In the genomic region with DNA sequence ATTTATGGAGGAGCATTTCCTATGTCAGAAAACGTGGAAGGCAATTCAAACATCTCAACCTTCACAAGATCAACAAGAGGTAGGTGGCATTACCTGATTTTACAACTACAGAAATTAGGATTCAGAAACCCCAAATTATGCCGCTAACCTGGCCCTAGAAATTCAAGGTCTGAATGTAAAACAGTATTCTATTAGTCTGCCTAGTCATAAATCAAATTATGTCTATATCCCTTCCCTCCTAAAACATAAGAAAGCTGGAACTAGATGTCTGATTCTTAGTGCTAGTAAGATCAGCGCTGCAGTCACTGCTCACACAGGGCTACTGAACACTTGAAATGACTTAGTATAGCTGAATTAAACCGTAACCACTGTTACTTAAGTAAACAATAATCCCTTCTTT, we compare ENCODE assay signal across 1 cellular context.
TF ChIP-seq lines count a peak whose summit lies in the region.

No MANE protein-coding gene starts in this region.

TF ChIP-seq in GM23338, 12 proteins besides CTCF, POLR2A, EP300 and RAD21 (continued from another document):
- TF ChIP-seq ZNF462 (CRISPR knock-in tag; IDR thresholded peaks at IDR 0.05) = no peak
